Comparison of ENCODE assay signal across 8 cellular contexts in the genomic region with DNA sequence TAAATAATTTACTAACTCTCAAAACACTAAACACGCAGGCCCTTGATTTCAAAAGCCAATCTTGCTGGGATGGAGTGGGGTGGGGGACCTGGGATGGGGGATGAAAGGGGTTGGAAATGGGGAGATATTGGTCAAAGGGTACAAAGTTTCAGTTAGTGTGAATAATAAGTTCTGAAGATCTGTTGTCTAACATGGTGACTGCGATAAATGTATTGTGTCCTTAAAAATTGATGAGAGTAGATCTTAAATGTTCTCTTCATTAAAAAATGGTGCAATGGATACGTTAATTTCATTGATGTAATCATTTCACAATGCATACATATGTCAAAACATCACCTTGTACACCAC. TPM values are rescaled to one million over a fixed set of nuclear protein-coding genes. Genes with fewer than 3 reads are reported as not detected.
DNase-seq lines count a peak whose midpoint lies in the region; ATAC-seq and TF ChIP-seq lines count a peak whose summit lies in the region.

No MANE protein-coding gene starts in this region.

- peak overlapping the region; percentile 98 for H3K9ac ChIP-seq in OCI-LY3 (ENCODE audit: low read length)

- H3K4me2 ChIP-seq in OCI-LY3 (ENCODE audit: low read length), result peak overlapping the region; percentile 76

- peaks cover 8% of the 10 kb centered on the region; the same call in 1 of the 2 replicates for H3K9me3 ChIP-seq in OCI-LY3 (ENCODE audit: insufficient read depth, low read length)

- H3K9me3 Mint-ChIP-seq in endothelial cell (ENCODE audit: unreplicated experiment) (peaks cover 6% of the 10 kb centered on the region), progenitor cell of endocrine pancreas (ENCODE audit: low read depth) (peaks cover 7% of the 10 kb centered on the region)

- H3K4me3 Mint-ChIP-seq in endothelial cell (ENCODE audit: unreplicated experiment) (peak overlapping the region; percentile 91), progenitor cell of endocrine pancreas (ENCODE audit: low read depth) (peak overlapping the region; percentile 89)

- H3K4me1 Mint-ChIP-seq in endothelial cell (ENCODE audit: unreplicated experiment), result peaks cover 12% of the 10 kb centered on the region
- peaks cover 5% of the 10 kb centered on the region for H3K4me1 Mint-ChIP-seq in progenitor cell of endocrine pancreas (ENCODE audit: low read depth)

- H3K27ac Mint-ChIP-seq in endothelial cell (ENCODE audit: unreplicated experiment) (peak overlapping the region; percentile 98), progenitor cell of endocrine pancreas (peak overlapping the region; percentile 100)

- H3K4me3 ChIP-seq in GM06990 (replicated peaks; ENCODE audit: low read depth, low read length) (peak overlapping the region; percentile 91), OCI-LY3 (ENCODE audit: low read length) (peak overlapping the region; percentile 90)

- no peaks in the 10 kb centered on the region for H4K20me1 ChIP-seq in OCI-LY3 (ENCODE audit: insufficient read depth, low read length)

- TF ChIP-seq CTCF in GM06990 (IDR thresholded peaks at IDR 0.05; ENCODE audit: insufficient read depth, low read length, poor library complexity, severe bottlenecking) (no peak), OCI-LY3 (IDR thresholded peaks at IDR 0.05; ENCODE audit: low read depth, low read length) (no peak), endothelial cell (IDR thresholded peaks at IDR 0.05; ENCODE audit: unreplicated experiment) (no peak), progenitor cell of endocrine pancreas (IDR thresholded peaks at IDR 0.05; ENCODE audit: unreplicated experiment) (no peak), GM10266 (IDR thresholded peaks at IDR 0.05; ENCODE audit: control insufficient read depth, insufficient read depth, low read depth, missing control alignments) (no peak)

- H3K27me3 Mint-ChIP-seq in endothelial cell (ENCODE audit: unreplicated experiment) (peaks cover 7% of the 10 kb centered on the region), progenitor cell of endocrine pancreas (peaks cover 4% of the 10 kb centered on the region)

- no peak for DNase-seq in GM06990 (ENCODE audit: extremely low read depth, insufficient read length)
- no peak for DNase-seq in endothelial cell (ENCODE audit: low spot score)
- DNase-seq in progenitor cell of endocrine pancreas (ENCODE audit: low spot score, unreplicated experiment), result no peak
- DNase-seq in HPDE6-E6E7 (ENCODE audit: extremely low spot score), result no peak
- DNase-seq in GM10266 (ENCODE audit: extremely low spot score), result no peak

- H2AFZ ChIP-seq in OCI-LY3 (ENCODE audit: low read depth, low read length), result peak overlapping the region; percentile 90

- no peaks in the 10 kb centered on the region for H3K27me3 ChIP-seq in GM06990 (replicated peaks; ENCODE audit: control insufficient read depth, insufficient read depth, low read length)
- H3K27me3 ChIP-seq in OCI-LY3 (ENCODE audit: low read depth, low read length), result no peaks in the 10 kb centered on the region

- H3K79me2 ChIP-seq in OCI-LY3 (ENCODE audit: low read length), result peaks cover 6% of the 10 kb centered on the region; the same call in 1 of the 2 replicates

- ATAC-seq in GM18498 (IDR thresholded peaks at IDR 0.05; ENCODE audit: unreplicated experiment) (no peak), HG02885 (IDR thresholded peaks at IDR 0.05; ENCODE audit: poor library complexity, unreplicated experiment) (no peak)

- H3K36me3 Mint-ChIP-seq in endothelial cell (ENCODE audit: low read depth, unreplicated experiment) (peaks cover 18% of the 10 kb centered on the region), progenitor cell of endocrine pancreas (ENCODE audit: insufficient read depth) (peaks cover 2% of the 10 kb centered on the region)

- H3K4me1 ChIP-seq in OCI-LY3 (ENCODE audit: low read length), result peaks cover 5% of the 10 kb centered on the region

- peak overlapping the region; percentile 89 for H3K27ac ChIP-seq in OCI-LY3 (ENCODE audit: low read length)

- H3K36me3 ChIP-seq in GM06990 (ENCODE audit: control insufficient read depth, insufficient read depth, low read length) (no peaks in the 10 kb centered on the region), OCI-LY3 (replicated peaks; ENCODE audit: low read depth, low read length) (peaks cover 4% of the 10 kb centered on the region)

RNA-seq across cellular contexts. Expression of a gene that starts 0.5 kb away (rescaled TPM):
- total RNA-seq in endothelial cell (ENCODE audit: unreplicated experiment) (7.0 TPM), progenitor cell of endocrine pancreas (8.6 and 9.6 TPM in 2 replicates)
